18 cellular contexts compared by ENCODE assay signal in genomic region chr4:152689615-152690501, GRCh38. TPM values are rescaled to one million over a fixed set of nuclear protein-coding genes. Genes with fewer than 3 reads are reported as not detected.
DNase-seq lines count a peak whose midpoint lies in the region; ATAC-seq and TF ChIP-seq lines count a peak whose summit lies in the region.
"Had no signal": no experiment of that assay in that cellular context is flagged by ENCODE, and none has a peak within 500 bp of the region (broad histone marks: within the 10 kb centered on the region; RNA-seq: fewer than 3 reads in every experiment).

No MANE protein-coding gene starts in this region.

- TF ChIP-seq CTCF in OCI-LY7 (conservative IDR thresholded peaks at IDR 0.05; ENCODE audit: low read length) (0 out of 2 replicates have a peak, but pooled peaks have one; percentile 13), right atrium auricular region (IDR thresholded peaks at IDR 0.05) (no peak)

- H3K27ac Mint-ChIP-seq in stimulated activated naive B cell treated with anti-CD40 and anti-IgM and Interleukin-4, amounts not matched to agents 10 μg/mL and 1 μg/mL and 100 μg/mL, for 72 hours = no peak overlapping the region
- H3K27ac Mint-ChIP-seq: activated naive CD4-positive, alpha-beta T cell treated with anti-CD3 and anti-CD28 coated beads, Interleukin-2, amount 10 ng/mL, durations not matched to agents 7 days and 5 days; activated T-cell treated with anti-CD3 and anti-CD28 coated beads, Interleukin-2, amount 50 U/mL, for 24 hours; dendritic cell treated with granulocyte-macrophage colony-stimulating factor and Interleukin-4, amounts not matched to agents 40 ng/mL and 50 ng/mL, for 4 days had no signal

- no peak overlapping the region; the same call in 1 of the 2 replicates for H2AFZ ChIP-seq in OCI-LY7 (ENCODE audit: low read length)
- H2AFZ ChIP-seq: parathyroid adenoma had no signal

- H4K20me1 ChIP-seq in OCI-LY7 (ENCODE audit: insufficient read depth, low read length) = no peaks in the 10 kb centered on the region
- H4K20me1 ChIP-seq: BLaER1 treated with 17β-estradiol and CSF1 and Interleukin-3, amounts not matched to agents 10 nM and 100 nM had no signal

- no peaks in the 10 kb centered on the region for H3K36me3 Mint-ChIP-seq in stimulated activated naive B cell treated with anti-CD40 and anti-IgM and Interleukin-4, amounts not matched to agents 10 μg/mL and 1 μg/mL and 100 μg/mL, for 72 hours
- H3K36me3 Mint-ChIP-seq: activated naive CD4-positive, alpha-beta T cell treated with anti-CD3 and anti-CD28 coated beads, Interleukin-2, amount 10 ng/mL, durations not matched to agents 7 days and 5 days had no signal

- H3K4me3 Mint-ChIP-seq in stimulated activated naive B cell treated with anti-CD40 and anti-IgM and Interleukin-4, amounts not matched to agents 10 μg/mL and 1 μg/mL and 100 μg/mL, for 72 hours = no peak overlapping the region
- H3K4me3 Mint-ChIP-seq: activated naive CD4-positive, alpha-beta T cell treated with anti-CD3 and anti-CD28 coated beads, Interleukin-2, amount 10 ng/mL, durations not matched to agents 7 days and 5 days; activated T-cell treated with anti-CD3 and anti-CD28 coated beads, Interleukin-2, amount 50 U/mL, for 24 hours; dendritic cell treated with granulocyte-macrophage colony-stimulating factor and Interleukin-4, amounts not matched to agents 40 ng/mL and 50 ng/mL, for 4 days had no signal

- BruUV-seq in OCI-LY7 (replicated peaks; lab: Mats Ljungman, UMichigan) = no TSS peak

- H3K79me2 ChIP-seq in OCI-LY7 (ENCODE audit: insufficient read depth, low read depth, low read length) = no peaks in the 10 kb centered on the region
- H3K79me2 ChIP-seq: parathyroid adenoma had no signal

- no peaks in the 10 kb centered on the region for H3K9me2 ChIP-seq in OCI-LY7 (ENCODE audit: insufficient read depth, low read length)

- POLR2A ChIA-PET in OCI-LY7 (lab: Charles Lee) = interaction anchor here (0.6 to 1.1 kb wide), 5 partner anchors 10 to 367 kb away, joined by 3 to 5 read pairs (median 3); no protein-coding TSS in a partner anchor

- no peaks in the 10 kb centered on the region for H3K9me3 Mint-ChIP-seq in stimulated activated naive B cell treated with anti-CD40 and anti-IgM and Interleukin-4, amounts not matched to agents 10 μg/mL and 1 μg/mL and 100 μg/mL, for 72 hours
- H3K9me3 Mint-ChIP-seq: activated naive CD4-positive, alpha-beta T cell treated with anti-CD3 and anti-CD28 coated beads, Interleukin-2, amount 10 ng/mL, durations not matched to agents 7 days and 5 days; activated T-cell treated with anti-CD3 and anti-CD28 coated beads, Interleukin-2, amount 50 U/mL, for 24 hours; dendritic cell treated with granulocyte-macrophage colony-stimulating factor and Interleukin-4, amounts not matched to agents 40 ng/mL and 50 ng/mL, for 4 days had no signal

- H3K4me2 ChIP-seq in OCI-LY7 (ENCODE audit: low read length) = peak overlapping the region; percentile 14

- CTCF ChIA-PET in OCI-LY7 (lab: Charles Lee; ENCODE audit: unreplicated experiment) = no interaction called here

- no peaks in the 10 kb centered on the region for H3K27me3 ChIP-seq in right atrium auricular region
- H3K27me3 ChIP-seq: BLaER1 treated with 17β-estradiol and CSF1 and Interleukin-3, amounts not matched to agents 10 nM and 100 nM; gastroesophageal sphincter had no signal

- H3K27ac ChIP-seq in OCI-LY7 (ENCODE audit: low read depth, low read length, poor library complexity, severe bottlenecking) = no peak overlapping the region
- H3K27ac ChIP-seq in right atrium auricular region = peak overlapping the region; percentile 69 to 89
- H3K27ac ChIP-seq: BLaER1 treated with 17β-estradiol and CSF1 and Interleukin-3, amounts not matched to agents 10 nM and 100 nM; gastroesophageal sphincter; parathyroid adenoma; RWPE1 had no signal

- peaks cover 20 to 21% of the 10 kb centered on the region in 2 donors for H3K4me1 Mint-ChIP-seq in stimulated activated naive B cell treated with anti-CD40 and anti-IgM and Interleukin-4, amounts not matched to agents 10 μg/mL and 1 μg/mL and 100 μg/mL, for 72 hours
- H3K4me1 Mint-ChIP-seq: activated naive CD4-positive, alpha-beta T cell treated with anti-CD3 and anti-CD28 coated beads, Interleukin-2, amount 10 ng/mL, durations not matched to agents 7 days and 5 days had no signal

- H3K4me3 ChIP-seq in OCI-LY7 (ENCODE audit: low read depth, low read length, poor library complexity, severe bottlenecking) (no peak overlapping the region), right atrium auricular region (no peak overlapping the region)
- H3K4me3 ChIP-seq: BLaER1 treated with 17β-estradiol and CSF1 and Interleukin-3, amounts not matched to agents 10 nM and 100 nM; gastroesophageal sphincter had no signal

- H3K36me3 ChIP-seq in OCI-LY7 (ENCODE audit: insufficient read depth, low read length) (no peaks in the 10 kb centered on the region), right atrium auricular region (no peaks in the 10 kb centered on the region)
- H3K36me3 ChIP-seq: BLaER1 treated with 17β-estradiol and CSF1 and Interleukin-3, amounts not matched to agents 10 nM and 100 nM; gastroesophageal sphincter had no signal

- DNase-seq in SIG-M5 treated with dmso at 0.1 percent for 504 hours (lab: John Stamatoyannopoulos, UW; ENCODE audit: unreplicated experiment) = peak; percentile 26
- no peak for DNase-seq in SIG-M5 (lab: John Stamatoyannopoulos, UW)
- DNase-seq in OCI-LY7 (ENCODE audit: low spot score) = peak; percentile 33
- no peak for DNase-seq in right atrium auricular region (ENCODE audit: low spot score)
- DNase-seq in stimulated activated naive B cell treated with anti-CD40 and anti-IgM and Interleukin-4, amounts not matched to agents 10 μg/mL and 1 μg/mL and 100 μg/mL, for 72 hours = no peak
- no peak for DNase-seq in SHP77 (lab: John Stamatoyannopoulos, UW)
- no peak for DNase-seq in OCI-M2 (lab: John Stamatoyannopoulos, UW; ENCODE audit: unreplicated experiment)
- DNase-seq in Kasumi-1 (lab: John Stamatoyannopoulos, UW) = no peak
- DNase-seq: 8988T; activated naive CD4-positive, alpha-beta T cell treated with anti-CD3 and anti-CD28 coated beads, Interleukin-2, amount 10 ng/mL, durations not matched to agents 7 days and 5 days; activated T-cell treated with anti-CD3 and anti-CD28 coated beads, Interleukin-2, amount 50 U/mL, for 24 hours; erythroblast had no signal

- no peaks in the 10 kb centered on the region for H3K27me3 Mint-ChIP-seq in stimulated activated naive B cell treated with anti-CD40 and anti-IgM and Interleukin-4, amounts not matched to agents 10 μg/mL and 1 μg/mL and 100 μg/mL, for 72 hours
- H3K27me3 Mint-ChIP-seq: dendritic cell treated with granulocyte-macrophage colony-stimulating factor and Interleukin-4, amounts not matched to agents 40 ng/mL and 50 ng/mL, for 4 days had no signal

- H3K4me1 ChIP-seq in OCI-LY7 (ENCODE audit: insufficient read depth, low read length, poor library complexity, severe bottlenecking) = peaks cover 11% of the 10 kb centered on the region
- H3K4me1 ChIP-seq in right atrium auricular region = peaks cover 0 to 23% of the 10 kb centered on the region in 2 donors
- H3K4me1 ChIP-seq: gastroesophageal sphincter, parathyroid adenoma had no signal

- H3K9me3 ChIP-seq in OCI-LY7 (ENCODE audit: low read length) (no peaks in the 10 kb centered on the region), right atrium auricular region (no peaks in the 10 kb centered on the region)
- H3K9me3 ChIP-seq: BLaER1 treated with 17β-estradiol and CSF1 and Interleukin-3, amounts not matched to agents 10 nM and 100 nM; gastroesophageal sphincter had no signal

- intact Hi-C loops in OCI-LY7 (cut with micrococcal nuclease; ENCODE audit: unreplicated experiment) = no loop called here

- ATAC-seq in stimulated activated naive B cell treated with anti-CD40 and anti-IgM and Interleukin-4, amounts not matched to agents 10 μg/mL and 1 μg/mL and 100 μg/mL, for 72 hours (replicated peaks) = peak; percentile 70 to 87
- ATAC-seq: gastroesophageal sphincter, left lobe of liver had no signal

RNA-seq across cellular contexts. Expression of gene TMEM154, which starts 10.1 kb away (rescaled TPM):
- 16.1 and 17.6 TPM in 2 replicates for total RNA-seq in OCI-LY7 (2014; rRNA removed; shearing (Covaris generic))
- total RNA-seq in OCI-LY7 (2022) (59.6 and 73.1 TPM in 2 replicates), right atrium auricular region (1 to 10 TPM; 1.4 to 2.0 TPM)

Comparison
In these comparisons a context has a peak if more than half of its experiments do, and no peak if none do; other contexts are left out.
1. DNase-seq: peak in SIG-M5 treated with dmso at 0.1 percent for 504 hours (single experiment) and OCI-LY7 (single experiment); none in SIG-M5 (single experiment), right atrium auricular region (single experiment), stimulated activated naive B cell treated with anti-CD40 and anti-IgM and Interleukin-4, amounts not matched to agents 10 μg/mL and 1 μg/mL and 100 μg/mL, for 72 hours (single experiment), SHP77 (0 of 2), OCI-M2 (single experiment) and Kasumi-1 (0 of 2).
2. RNA of gene TMEM154, which starts 10.1 kb away (total RNA-seq): 16.1 to 73.1 TPM in OCI-LY7; 1.4 to 2.0 TPM in right atrium auricular region; every median in the first group is over 4 times any median in the second.